Comparison of ENCODE assay signal across 10 cellular contexts in genomic region chr15:43911235-43911661, GRCh38.
DNase-seq lines count a peak whose midpoint lies in the region; ATAC-seq, FAIRE-seq and TF ChIP-seq lines count a peak whose summit lies in the region.
"Had no signal": no experiment of that assay in that cellular context is flagged by ENCODE, and none has a peak within 500 bp of the region (broad histone marks: within the 10 kb centered on the region; RNA-seq: fewer than 3 reads in every experiment).

No MANE protein-coding gene starts in this region.

- H3K27ac ChIP-seq in brain microvascular endothelial cell (peak overlapping the region; percentile 73), testis (peak overlapping the region in 1 of 2 donors; percentile 48)

- TF ChIP-seq CTCF in brain microvascular endothelial cell (IDR thresholded peaks at IDR 0.05; ENCODE audit: low read depth, low read length, missing control alignments) (no peak), testis (IDR thresholded peaks at IDR 0.05) (no peak)

- peak; percentile 72 for ATAC-seq in left ventricle myocardium superior
- ATAC-seq: K562 had no signal

- H3K36me3 ChIP-seq in brain microvascular endothelial cell (replicated peaks) (no peaks in the 10 kb centered on the region), testis (ENCODE audit: low read depth, missing control alignments) (no peaks in the 10 kb centered on the region)

- no peak for TF ChIP-seq POLR2A in testis (IDR thresholded peaks at IDR 0.05)

- H3K27me3 ChIP-seq in brain microvascular endothelial cell (replicated peaks), result no peaks in the 10 kb centered on the region
- H3K27me3 ChIP-seq in testis, result no peaks in the 10 kb centered on the region

- in situ Hi-C loops in brain microvascular endothelial cell (cut with HindIII; ENCODE audit: low pct_ligation_motif_present, low sequenced_read_pairs), result loop anchor here (25.0 kb wide), 1 partner anchor 301 kb away; no protein-coding TSS in a partner anchor

- peaks cover 27% of the 10 kb centered on the region for H3K4me1 ChIP-seq in testis

- no peak for FAIRE-seq in GM19239 (lab: Jason Lieb, UNC)
- FAIRE-seq: colon, K562 had no signal

- intact Hi-C loops in left ventricle myocardium superior (cut with micrococcal nuclease), result no loop called here
- intact Hi-C loops in testis (cut with DNase I; ENCODE audit: low total_unique reads), result no loop called here

- no peak overlapping the region for H3K4me3 ChIP-seq in brain microvascular endothelial cell (ENCODE audit: low read depth, low read length)
- H3K4me3 ChIP-seq in testis, result no peak overlapping the region
- H3K4me3 ChIP-seq: K562 had no signal

- no peaks in the 10 kb centered on the region for H3K9me3 ChIP-seq in testis

- WGBS in testis, 2 donors, result 44 to 57% methylated on average over 3 of the region's 3 CpGs

- DNase-seq in HT1080 (ENCODE audit: low read depth) (peak; percentile 99), brain microvascular endothelial cell (peak; percentile 97), left ventricle myocardium superior (peak; percentile 62), testis (peak; percentile 81), GM19239 (ENCODE audit: insufficient read length, low spot score) (no peak)
- DNase-seq in activated T-cell treated with anti-CD3 and anti-CD28 coated beads, Interleukin-2, amount 50 U/mL, for 1 hour, result no peak
- DNase-seq in activated CD4-positive, alpha-beta T cell treated with anti-CD3 and anti-CD28 coated beads, Interleukin-2, amount 50 U/mL, for 48 hours, result no peak
- DNase-seq: activated CD4-positive, alpha-beta T cell treated with anti-CD3 and anti-CD28 coated beads for 48 hours had no signal

Comparison
In these comparisons a context has a peak if more than half of its experiments do, and no peak if none do; other contexts are left out.
1. DNase-seq: peak in HT1080 (single experiment), brain microvascular endothelial cell (single experiment), left ventricle myocardium superior (single experiment) and testis (single experiment); none in activated T-cell treated with anti-CD3 and anti-CD28 coated beads, Interleukin-2, amount 50 U/mL, for 1 hour (single experiment), activated CD4-positive, alpha-beta T cell treated with anti-CD3 and anti-CD28 coated beads, Interleukin-2, amount 50 U/mL, for 48 hours (0 of 2) and GM19239 (single experiment).